4 cellular contexts compared by ENCODE assay signal in the genomic region with DNA sequence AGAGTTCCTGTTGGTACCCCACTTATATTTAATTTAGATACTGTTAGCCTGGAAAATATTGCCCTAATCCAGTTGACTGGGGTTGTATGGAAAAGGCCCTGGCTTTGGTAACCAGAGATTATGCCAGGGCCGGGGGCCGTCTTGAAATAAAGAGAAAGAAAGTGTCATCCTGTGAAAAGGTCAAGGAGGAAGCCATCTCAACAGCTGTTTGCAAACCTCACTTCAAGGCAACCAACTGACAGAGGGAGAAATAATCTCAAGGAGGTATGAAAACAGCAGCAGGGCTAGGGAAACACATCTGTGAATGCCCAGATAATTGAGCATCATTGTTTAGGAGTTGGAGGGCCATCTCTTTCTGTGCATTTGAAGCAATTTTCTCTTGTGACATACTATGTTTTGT.
"Had no signal": no experiment of that assay in that cellular context is flagged by ENCODE, and none has a peak within 500 bp of the region (broad histone marks: within the 10 kb centered on the region; RNA-seq: fewer than 3 reads in every experiment).

No MANE protein-coding gene starts in this region.

- H3K4me1 Mint-ChIP-seq: H9 had no signal

- H3K9me3 Mint-ChIP-seq: GM23338, H9 had no signal

- H3K4me3 Mint-ChIP-seq: GM23338, H9 had no signal

- DNase-seq: H9, HCEC 1CT, IMR-90 had no signal

- H3K27ac Mint-ChIP-seq: GM23338 had no signal
